In the genomic region with DNA sequence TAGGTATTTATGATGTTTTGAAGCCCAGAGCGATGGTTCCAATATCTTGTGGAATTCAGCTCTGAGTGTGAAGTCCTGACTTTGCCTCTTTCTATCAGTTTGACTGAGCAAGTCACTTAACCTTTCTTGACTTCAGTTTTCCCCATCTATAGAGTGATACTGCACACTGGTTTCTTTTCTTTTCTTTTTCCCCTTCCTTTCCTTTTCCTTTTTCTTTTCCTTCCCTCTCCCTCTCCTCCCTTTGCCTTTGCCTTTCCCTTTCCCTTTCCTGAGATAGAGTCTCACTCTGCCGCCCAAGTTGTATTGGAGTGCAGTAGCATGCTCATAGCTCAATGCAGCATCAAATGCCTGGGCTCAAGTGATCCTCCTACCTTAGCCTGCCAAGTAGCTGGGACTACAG, we compare ENCODE assay signal across 1 cellular context.
TF ChIP-seq lines count a peak whose summit lies in the region.

No MANE protein-coding gene starts in this region.

TF ChIP-seq in IMR-90, 13 proteins besides CTCF, POLR2A, EP300 and RAD21:
- TF ChIP-seq SMC3 (IDR thresholded peaks at IDR 0.05; ENCODE audit: low read depth, low read length) (no peak), NFE2L2 (IDR thresholded peaks at IDR 0.05; ENCODE audit: low read depth, low read length) (no peak), MXI1 (IDR thresholded peaks at IDR 0.05; ENCODE audit: borderline replicate concordance, low read depth, low read length) (no peak), FOS (IDR thresholded peaks at IDR 0.05; ENCODE audit: low read depth, low read length) (no peak), RCOR1 (IDR thresholded peaks at IDR 0.05; ENCODE audit: insufficient replicate concordance, low read length) (no peak), RFX5 (IDR thresholded peaks at IDR 0.05; ENCODE audit: low read depth, low read length) (no peak), MAFK (IDR thresholded peaks at IDR 0.05; ENCODE audit: low read depth, low read length) (no peak), CEBPB (IDR thresholded peaks at IDR 0.05; ENCODE audit: low read depth, low read length) (no peak)
- TF ChIP-seq, protein P1, sequence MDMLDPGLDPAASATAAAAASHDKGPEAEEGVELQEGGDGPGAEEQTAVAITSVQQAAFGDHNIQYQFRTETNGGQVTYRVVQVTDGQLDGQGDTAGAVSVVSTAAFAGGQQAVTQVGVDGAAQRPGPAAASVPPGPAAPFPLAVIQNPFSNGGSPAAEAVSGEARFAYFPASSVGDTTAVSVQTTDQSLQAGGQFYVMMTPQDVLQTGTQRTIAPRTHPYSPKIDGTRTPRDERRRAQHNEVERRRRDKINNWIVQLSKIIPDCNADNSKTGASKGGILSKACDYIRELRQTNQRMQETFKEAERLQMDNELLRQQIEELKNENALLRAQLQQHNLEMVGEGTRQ (IDR thresholded peaks at IDR 0.05; ENCODE audit: low read depth, low read length) = no peak
